In genomic region chr1:11967028-11967547, GRCh38 we compare ENCODE assay signal across 8 cellular contexts. TPM values are rescaled to one million over a fixed set of nuclear protein-coding genes. Genes with fewer than 3 reads are reported as not detected.
DNase-seq lines count a peak whose midpoint lies in the region; ATAC-seq lines count a peak whose summit lies in the region.

No MANE protein-coding gene starts in this region.

- H3K9me3 ChIP-seq in HUES48 (ENCODE audit: control insufficient read depth, insufficient read depth, low read length) (no peaks in the 10 kb centered on the region), mesenchymal stem cell (ENCODE audit: control insufficient read depth, low read length) (no peaks in the 10 kb centered on the region)

- H2AFZ ChIP-seq in mesenchymal stem cell (ENCODE audit: low read depth, low read length) = no peak overlapping the region

- no peak overlapping the region for H2AK5ac ChIP-seq in mesenchymal stem cell (ENCODE audit: low read length, severe bottlenecking)

- no peaks in the 10 kb centered on the region for H3K4me1 ChIP-seq in HUES48 (ENCODE audit: control insufficient read depth, insufficient read depth, low read length)
- H3K4me1 ChIP-seq in mesenchymal stem cell (ENCODE audit: control insufficient read depth, insufficient read depth, low read depth, low read length) = no peaks in the 10 kb centered on the region

- 58% methylated on average over 5 of the region's 6 CpGs for WGBS in mesenchymal stem cell

- no peak overlapping the region for H3K4me2 ChIP-seq in mesenchymal stem cell (ENCODE audit: low read length, poor library complexity, severe bottlenecking)

- no peak overlapping the region for H3K23ac ChIP-seq in mesenchymal stem cell (ENCODE audit: low read length in 2 of 2)

- peak; percentile 78 for DNase-seq in DMS 273 treated with DMSO at 0.1 percent for 48 hours (lab: John Stamatoyannopoulos, UW)
- DNase-seq in NOMO-1 treated with dmso at 0.1 percent for 144 hours (lab: John Stamatoyannopoulos, UW; ENCODE audit: unreplicated experiment) = peak; percentile 44
- DNase-seq in dermis blood vessel endothelial cell = peak; percentile 66
- peak; percentile 30 for DNase-seq in mesenchymal stem cell
- DNase-seq in activated T-cell treated with anti-CD3 and anti-CD28 coated beads, Interleukin-2, amount 50 U/mL, for 48 hours = no peak
- DNase-seq in stimulated activated CD8-positive, alpha-beta memory T cell treated with anti-CD3 and anti-CD28 coated beads, Interleukin-4, amount 100 ng/mL, for 48 hours = no peak

- H3K27ac ChIP-seq in HUES48 (ENCODE audit: low read depth, low read length) (peak overlapping the region; percentile 28), mesenchymal stem cell (ENCODE audit: low read length, poor library complexity, severe bottlenecking) (no peak overlapping the region)

- H3K18ac ChIP-seq in mesenchymal stem cell (ENCODE audit: low read depth in 1 of 2, low read length in 2 of 2) = no peak overlapping the region

- no peak overlapping the region for H4K91ac ChIP-seq in mesenchymal stem cell (ENCODE audit: low read length)

- H4K8ac ChIP-seq in mesenchymal stem cell (ENCODE audit: low read length) = no peak overlapping the region

- H3K27me3 ChIP-seq in HUES48 (ENCODE audit: control insufficient read depth, insufficient read depth, low read length) (no peaks in the 10 kb centered on the region), mesenchymal stem cell (ENCODE audit: control insufficient read depth in 1 of 2, insufficient read depth in 1 of 2, low read length in 2 of 2) (no peaks in the 10 kb centered on the region)

- no peak for ATAC-seq in HG03108 (IDR thresholded peaks at IDR 0.05; ENCODE audit: unreplicated experiment)

- H3K4me3 ChIP-seq in HUES48 (ENCODE audit: low read depth, low read length) (no peak overlapping the region), mesenchymal stem cell (ENCODE audit: insufficient read depth in 1 of 2, low read depth in 1 of 2, low read length in 2 of 2) (no peak overlapping the region)

- H2BK15ac ChIP-seq in mesenchymal stem cell (ENCODE audit: low read depth, poor library complexity, severe bottlenecking) = no peak overlapping the region

- no peak overlapping the region for H3K14ac ChIP-seq in mesenchymal stem cell (ENCODE audit: low read length in 2 of 2)

- peaks cover 46% of the 10 kb centered on the region for H3K36me3 ChIP-seq in HUES48 (ENCODE audit: control insufficient read depth, insufficient read depth, low read length)
- H3K36me3 ChIP-seq in mesenchymal stem cell (ENCODE audit: control insufficient read depth in 1 of 2, insufficient read depth in 2 of 2, low read depth in 1 of 2, low read length in 2 of 2) = peaks cover 46 to 66% of the 10 kb centered on the region in 2 experiments

- no peak overlapping the region for H2BK5ac ChIP-seq in mesenchymal stem cell (ENCODE audit: low read depth, low read length, poor library complexity, severe bottlenecking)

- no peak overlapping the region for H2BK120ac ChIP-seq in mesenchymal stem cell (ENCODE audit: low read depth, low read length)

- H3K4ac ChIP-seq in mesenchymal stem cell (ENCODE audit: low read depth in 1 of 2, low read length in 2 of 2) = no peak overlapping the region

- no peak overlapping the region for H3K9ac ChIP-seq in HUES48 (ENCODE audit: low read depth, low read length)
- no peak overlapping the region for H3K9ac ChIP-seq in mesenchymal stem cell (ENCODE audit: low read length)

- no peak overlapping the region for H2BK12ac ChIP-seq in mesenchymal stem cell (ENCODE audit: low read length in 2 of 2)

- H3K79me1 ChIP-seq in mesenchymal stem cell (replicated peaks; ENCODE audit: low read length, poor library complexity, severe bottlenecking) = peaks cover 1% of the 10 kb centered on the region

RNA-seq across cellular contexts. Expression of gene MFN2, which starts 13.2 kb away (rescaled TPM):
- 61.1 and 95.3 TPM in 2 replicates for total RNA-seq in dermis blood vessel endothelial cell
- polyA plus RNA-seq in mesenchymal stem cell (2013, experiment 1 of 2) = 32.9 TPM
- polyA plus RNA-seq in mesenchymal stem cell (2013, experiment 2 of 2) = 32.5 TPM

RNA-seq across cellular contexts. Expression of gene PLOD1, which starts 32.6 kb away (rescaled TPM):
- 242 and 359 TPM in 2 replicates for total RNA-seq in dermis blood vessel endothelial cell
- polyA plus RNA-seq in mesenchymal stem cell (2013, experiment 1 of 2) = 269 TPM
- polyA plus RNA-seq in mesenchymal stem cell (2013, experiment 2 of 2) = 276 TPM

RNA-seq across cellular contexts. Expression of gene KIAA2013, which starts 40.9 kb away (rescaled TPM):
- 87.1 and 117 TPM in 2 replicates for total RNA-seq in dermis blood vessel endothelial cell
- 27.9 TPM for polyA plus RNA-seq in mesenchymal stem cell (2013, experiment 1 of 2)
- polyA plus RNA-seq in mesenchymal stem cell (2013, experiment 2 of 2) = 27.6 TPM

RNA-seq across cellular contexts. Expression of gene MIIP, which starts 52.2 kb away (rescaled TPM):
- total RNA-seq in dermis blood vessel endothelial cell = 39.2 and 45.4 TPM in 2 replicates
- polyA plus RNA-seq in mesenchymal stem cell (2013, experiment 1 of 2) = 13.4 TPM
- 14.0 TPM for polyA plus RNA-seq in mesenchymal stem cell (2013, experiment 2 of 2)

Comparison
In these comparisons a context has a peak if more than half of its experiments do, and no peak if none do; other contexts are left out.
1. DNase-seq: peak in DMS 273 treated with DMSO at 0.1 percent for 48 hours (single experiment), NOMO-1 treated with dmso at 0.1 percent for 144 hours (single experiment), dermis blood vessel endothelial cell (single experiment) and mesenchymal stem cell (single experiment); none in activated T-cell treated with anti-CD3 and anti-CD28 coated beads, Interleukin-2, amount 50 U/mL, for 48 hours (0 of 2) and stimulated activated CD8-positive, alpha-beta memory T cell treated with anti-CD3 and anti-CD28 coated beads, Interleukin-4, amount 100 ng/mL, for 48 hours (single experiment).